ENCODE assay signal across 38 cellular contexts in the genomic region with DNA sequence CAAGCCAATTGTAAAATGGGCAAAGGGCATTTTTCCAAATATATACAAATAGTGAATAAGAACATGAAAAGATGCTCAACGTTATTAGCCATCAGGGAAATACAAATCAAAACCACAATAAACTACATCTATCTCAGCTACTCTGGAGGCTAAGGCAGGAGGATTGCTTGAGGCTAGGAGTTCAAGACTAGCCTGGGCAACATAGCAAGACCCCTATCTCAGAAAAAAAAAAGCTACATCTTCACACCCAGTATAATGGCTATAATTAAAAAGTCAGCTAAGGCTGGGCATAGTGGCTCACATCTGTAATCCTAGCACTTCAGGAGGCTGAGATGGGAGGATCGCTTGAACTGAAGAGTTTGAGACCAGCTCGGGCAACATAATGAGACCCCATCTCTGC. TPM values are rescaled to one million over a fixed set of nuclear protein-coding genes. Genes with fewer than 3 reads are reported as not detected.
"Had no signal": no experiment of that assay in that cellular context is flagged by ENCODE, and none has a peak within 500 bp of the region (broad histone marks: within the 10 kb centered on the region; RNA-seq: fewer than 3 reads in every experiment).

No MANE protein-coding gene starts in this region.

- H3K9me3 ChIP-seq: MG63 had no signal

- H3K4me3 ChIP-seq: MG63 had no signal

- DNase-seq: Karpas-422, Kasumi-1, MG63, MM.1S, MV-4-11, NCI-H1048, NCI-H1092, NCI-H1092 treated with DMSO at 0.1 percent for 48 hours, NCI-H1105, NCI-H1105 treated with DMSO at 0.1 percent for 48 hours, NCI-H1417, NCI-H1417 treated with DMSO at 0.1 percent for 48 hours, NCI-H1436, NCI-H1436 treated with DMSO at 0.1 percent for 48 hours, NCI-H146, NCI-H1694, NCI-H1694 treated with DMSO at 0.1 percent for 48 hours, NCI-H187, NCI-H187 treated with DMSO at 0.1 percent for 48 hours, NCI-H1930, NCI-H2029, NCI-H2029 treated with DMSO at 0.1 percent for 48 hours, NCI-H2081, NCI-H2081 treated with DMSO at 0.1 percent for 48 hours, NCI-H2107, NCI-H2171, NCI-H2171 treated with DMSO at 0.1 percent for 48 hours, NCI-H2227 treated with DMSO at 0.1 percent for 48 hours, NCI-H226, NCI-H345, NCI-H446, NCI-H446 treated with DMSO at 0.1 percent for 48 hours, NCI-H510A, NCI-H510A treated with DMSO at 0.1 percent for 48 hours had no signal

- H3K36me3 ChIP-seq: MG63 had no signal

- H3K27me3 ChIP-seq: MG63 had no signal

RNA-seq across cellular contexts. Expression of a gene that starts 53.3 kb away (rescaled TPM):
- total RNA-seq: LHCN-M2, M059J, MCF 10A, NCI-H460 had no signal
